8 cellular contexts compared by ENCODE assay signal in genomic region chr9:77649109-77649812, GRCh38. TPM values are rescaled to one million over a fixed set of nuclear protein-coding genes. Genes with fewer than 3 reads are reported as not detected.
DNase-seq lines count a peak whose midpoint lies in the region.

No MANE protein-coding gene starts in this region.

- peaks cover 3% of the 10 kb centered on the region for H3K4me1 ChIP-seq in mucosa of stomach (ENCODE audit: control insufficient read depth, insufficient read depth, low read length)

- H3K9me3 ChIP-seq in mucosa of stomach (ENCODE audit: control insufficient read depth, low read length), result no peaks in the 10 kb centered on the region

- peaks cover 17% of the 10 kb centered on the region for H3K27me3 ChIP-seq in mucosa of stomach (ENCODE audit: control insufficient read depth, insufficient read depth, low read length)

- H3K36me3 ChIP-seq in mucosa of stomach (ENCODE audit: control insufficient read depth, insufficient read depth, low read length), result no peaks in the 10 kb centered on the region

- DNase-seq in DMS 273 (lab: John Stamatoyannopoulos, UW; ENCODE audit: unreplicated experiment) (peak; percentile 46), NCI-H2029 treated with DMSO at 0.1 percent for 48 hours (lab: John Stamatoyannopoulos, UW) (peak; percentile 75), dermis blood vessel endothelial cell (peak; percentile 69), NCI-H2081 treated with DMSO at 0.1 percent for 48 hours (lab: John Stamatoyannopoulos, UW) (no peak), HuH-7.5 (ENCODE audit: low spot score) (no peak), UCSD-AML1 (lab: John Stamatoyannopoulos, UW; ENCODE audit: unreplicated experiment) (no peak), NCI-H1436 treated with DMSO at 0.1 percent for 48 hours (lab: John Stamatoyannopoulos, UW) (no peak)

- no peak overlapping the region for H3K9ac ChIP-seq in mucosa of stomach (ENCODE audit: low read length)

- peak overlapping the region; percentile 54 for H3K4me3 ChIP-seq in mucosa of stomach (ENCODE audit: low read length)

RNA-seq across cellular contexts. Expression of gene GNA14, which starts 1.1 kb away (rescaled TPM):
- total RNA-seq in dermis blood vessel endothelial cell, result 16.8 and 34.9 TPM in 2 replicates

Comparison
In these comparisons a context has a peak if more than half of its experiments do, and no peak if none do; other contexts are left out.
1. DNase-seq: peak in DMS 273 (single experiment), NCI-H2029 treated with DMSO at 0.1 percent for 48 hours (single experiment) and dermis blood vessel endothelial cell (single experiment); none in NCI-H2081 treated with DMSO at 0.1 percent for 48 hours (single experiment), HuH-7.5 (single experiment), UCSD-AML1 (single experiment) and NCI-H1436 treated with DMSO at 0.1 percent for 48 hours (single experiment).